ENCODE assay signal across 1 cellular context in genomic region chr19:18194208-18194530, GRCh38.
TF ChIP-seq lines count a peak whose summit lies in the region.

No MANE protein-coding gene starts in this region.

TF ChIP-seq in GM23338, 12 proteins besides CTCF, POLR2A, EP300 and RAD21 (continued from another document):
- no peak for TF ChIP-seq ZNF462 (CRISPR knock-in tag; IDR thresholded peaks at IDR 0.05)
- TF ChIP-seq ETS1 (IDR thresholded peaks at IDR 0.05), result no peak
